ENCODE assay signal across 21 cellular contexts in genomic region chr3:148332509-148332908, GRCh38.
A peak's percentile ranks its signal among the peaks of the same experiment; 100 is the strongest.
DNase-seq lines count a peak whose midpoint lies in the region; ATAC-seq lines count a peak whose summit lies in the region.
"Had no signal": no experiment of that assay in that cellular context is flagged by ENCODE, and none has a peak within 500 bp of the region (broad histone marks: within the 10 kb centered on the region; RNA-seq: fewer than 3 reads in every experiment).

No MANE protein-coding gene starts in this region.

- H3K18ac ChIP-seq in mesendoderm (ENCODE audit: low read length): no peak overlapping the region

- no peak overlapping the region for H3K4me3 Mint-ChIP-seq in activated CD4-positive, alpha-beta memory T cell treated with anti-CD3 and anti-CD28 coated beads, Interleukin-2, amount 10 ng/mL, durations not matched to agents 7 days and 5 days
- H3K4me3 Mint-ChIP-seq: CD8-positive, alpha-beta memory T cell had no signal

- H3K36me3 Mint-ChIP-seq in activated CD4-positive, alpha-beta memory T cell treated with anti-CD3 and anti-CD28 coated beads, Interleukin-2, amount 10 ng/mL, durations not matched to agents 7 days and 5 days (ENCODE audit: low read depth): no peaks in the 10 kb centered on the region
- H3K36me3 Mint-ChIP-seq: CD8-positive, alpha-beta memory T cell had no signal

- H3K23ac ChIP-seq in mesendoderm (ENCODE audit: low read length): no peak overlapping the region

- H3K79me1 ChIP-seq in mesendoderm (ENCODE audit: low read length): no peaks in the 10 kb centered on the region

- no peak overlapping the region for H2BK120ac ChIP-seq in mesendoderm (ENCODE audit: low read depth, low read length)

- H3K56ac ChIP-seq in mesendoderm (ENCODE audit: low read length): no peak overlapping the region

- no peaks in the 10 kb centered on the region for H3K4me1 Mint-ChIP-seq in activated CD4-positive, alpha-beta memory T cell treated with anti-CD3 and anti-CD28 coated beads, Interleukin-2, amount 10 ng/mL, durations not matched to agents 7 days and 5 days
- H3K4me1 Mint-ChIP-seq: CD8-positive, alpha-beta memory T cell had no signal

- DNase-seq in DMS53 treated with DMSO at 0.1 percent for 48 hours (lab: John Stamatoyannopoulos, UW; ENCODE audit: unreplicated experiment) (peak; percentile 60), NCI-H1417 treated with DMSO at 0.1 percent for 48 hours (lab: John Stamatoyannopoulos, UW) (peak; percentile 14), NCI-H774 (lab: John Stamatoyannopoulos, UW) (peak; percentile 62), mesendoderm (peak; percentile 18)
- no peak for DNase-seq in effector CD4-positive, alpha-beta T cell
- DNase-seq in activated CD4-positive, alpha-beta memory T cell treated with anti-CD3 and anti-CD28 coated beads, Interleukin-2, amount 10 ng/mL, durations not matched to agents 7 days and 5 days: no peak
- DNase-seq: CD8-positive, alpha-beta memory T cell; GDM1; GOT3; HCEC 1CT; IMR-90; NCI-H1105; NCI-H1694 treated with DMSO at 0.1 percent for 48 hours; NCI-H2107; NCI-H2227 treated with DMSO at 0.1 percent for 48 hours; NCI-H524 had no signal

- no peak overlapping the region for H3K4me3 ChIP-seq in mesendoderm (ENCODE audit: low read length)

- H4K5ac ChIP-seq in mesendoderm (ENCODE audit: low read length): no peak overlapping the region

- H4K8ac ChIP-seq in mesendoderm (ENCODE audit: low read depth, low read length): no peak overlapping the region

- no peak overlapping the region for H2AK5ac ChIP-seq in mesendoderm (ENCODE audit: low read length)

- no peak for ATAC-seq in HG02870 (IDR thresholded peaks at IDR 0.05; ENCODE audit: unreplicated experiment)
- ATAC-seq: SK-N-SH treated with all-trans-retinoic acid at 6 μM for 48 hours had no signal

- H3K27me3 Mint-ChIP-seq in activated CD4-positive, alpha-beta memory T cell treated with anti-CD3 and anti-CD28 coated beads, Interleukin-2, amount 10 ng/mL, durations not matched to agents 7 days and 5 days: no peaks in the 10 kb centered on the region

- H3K4me2 ChIP-seq in mesendoderm (ENCODE audit: low read length): no peak overlapping the region
- H3K4me2 ChIP-seq: KMS-11 had no signal

- H3K27me3 ChIP-seq in mesendoderm (ENCODE audit: insufficient read depth, low read length, poor library complexity): no peaks in the 10 kb centered on the region

- H3K4me1 ChIP-seq in mesendoderm (ENCODE audit: control insufficient read depth, low read depth, low read length): peaks cover 3% of the 10 kb centered on the region

- H3K4ac ChIP-seq in mesendoderm (ENCODE audit: low read depth, low read length): no peak overlapping the region

- no peak overlapping the region for H3K9ac ChIP-seq in mesendoderm (ENCODE audit: low read length)
- H3K9ac ChIP-seq: KMS-11 had no signal

- peaks cover 4% of the 10 kb centered on the region for H3K9me3 Mint-ChIP-seq in activated CD4-positive, alpha-beta memory T cell treated with anti-CD3 and anti-CD28 coated beads, Interleukin-2, amount 10 ng/mL, durations not matched to agents 7 days and 5 days

- H2BK15ac ChIP-seq in mesendoderm (replicated peaks; ENCODE audit: low read depth): no peak overlapping the region

- POLR2A ChIA-PET in activated CD4-positive, alpha-beta memory T cell treated with anti-CD3 and anti-CD28 coated beads, Interleukin-2, amount 10 ng/mL, durations not matched to agents 7 days and 5 days (lab: Charles Lee): no interaction called here

- H3K36me3 ChIP-seq in mesendoderm (ENCODE audit: control insufficient read depth, insufficient read depth, low read length): no peaks in the 10 kb centered on the region

- H2BK5ac ChIP-seq in mesendoderm (ENCODE audit: low read length): no peak overlapping the region

- WGBS in mesendoderm (ENCODE audit: extremely low coverage, insufficient coverage, low lambda C conversion rate): no CpG with 5 or more reads among the region's 2 CpGs

- CTCF ChIA-PET in activated CD4-positive, alpha-beta memory T cell treated with anti-CD3 and anti-CD28 coated beads, Interleukin-2, amount 10 ng/mL, durations not matched to agents 7 days and 5 days (lab: Charles Lee): no interaction called here

- H3K27ac Mint-ChIP-seq in activated CD4-positive, alpha-beta memory T cell treated with anti-CD3 and anti-CD28 coated beads, Interleukin-2, amount 10 ng/mL, durations not matched to agents 7 days and 5 days: no peak overlapping the region

- H3K27ac ChIP-seq in mesendoderm (ENCODE audit: low read depth, low read length): no peak overlapping the region
- H3K27ac ChIP-seq: C4-2B, KMS-11, RWPE1 had no signal

- H3K79me2 ChIP-seq in mesendoderm (ENCODE audit: control insufficient read depth, insufficient read depth, low read length): no peaks in the 10 kb centered on the region

Comparison
In these comparisons a context has a peak if more than half of its experiments do, and no peak if none do; other contexts are left out.
1. DNase-seq: peak in DMS53 treated with DMSO at 0.1 percent for 48 hours (single experiment), NCI-H1417 treated with DMSO at 0.1 percent for 48 hours (single experiment), NCI-H774 (single experiment) and mesendoderm (single experiment); none in effector CD4-positive, alpha-beta T cell (single experiment) and activated CD4-positive, alpha-beta memory T cell treated with anti-CD3 and anti-CD28 coated beads, Interleukin-2, amount 10 ng/mL, durations not matched to agents 7 days and 5 days (single experiment).